8 cellular contexts compared by ENCODE assay signal in the genomic region with DNA sequence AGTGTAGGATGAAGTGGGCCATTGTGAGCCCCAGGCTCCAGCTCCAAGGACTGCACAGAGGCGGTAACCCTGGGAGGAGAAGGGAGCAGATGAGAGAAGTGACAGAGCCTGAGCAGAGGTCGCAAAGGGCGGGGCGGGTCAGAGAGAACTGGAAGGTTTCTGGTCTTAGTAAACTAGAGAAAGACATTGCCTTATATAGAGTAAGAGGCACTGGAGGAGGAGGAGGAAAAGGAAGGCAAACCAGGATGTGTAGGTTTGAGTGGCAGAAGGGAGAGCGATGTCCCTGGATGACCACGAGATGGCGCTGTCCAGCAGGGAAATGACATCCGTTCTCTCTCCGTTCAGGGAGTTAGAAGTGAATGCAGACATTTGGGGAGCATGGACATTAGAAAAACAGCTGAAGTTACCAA. TPM values are rescaled to one million over a fixed set of nuclear protein-coding genes. Genes with fewer than 3 reads are reported as not detected.
A peak's percentile ranks its signal among the peaks of the same experiment; 100 is the strongest.
DNase-seq lines count a peak whose midpoint lies in the region; ATAC-seq and TF ChIP-seq lines count a peak whose summit lies in the region.

No MANE protein-coding gene starts in this region.

- H4K8ac ChIP-seq in IMR-90 (ENCODE audit: low read depth in 2 of 2, low read length in 2 of 2): no peak overlapping the region

- BruUV-seq in IMR-90 (replicated peaks; lab: Mats Ljungman, UMichigan): no TSS peak

- H2AK5ac ChIP-seq in IMR-90 (ENCODE audit: low read depth, low read length): no peak overlapping the region

- no peaks in the 10 kb centered on the region for H4K20me1 ChIP-seq in IMR-90 (ENCODE audit: insufficient read depth, low read length)

- dilution Hi-C loops in IMR-90 (cut with HindIII; ENCODE audit: low sequenced_read_pairs, unreplicated experiment): no loop called here

- H3K27ac ChIP-seq in IMR-90 (ENCODE audit: insufficient read depth, low read length) (no peak overlapping the region), Peyer's patch (no peak overlapping the region), neutrophil (no peak overlapping the region), suprapubic skin (no peak overlapping the region)

- peak overlapping the region; percentile 13; the same call in 1 of the 2 replicates for H4K5ac ChIP-seq in IMR-90 (ENCODE audit: low read depth, low read length)

- H3K14ac ChIP-seq in IMR-90 (replicated peaks; ENCODE audit: low read depth, low read length): no peak overlapping the region

- H3K23ac ChIP-seq in IMR-90 (ENCODE audit: low read depth, low read length): no peak overlapping the region

- no peak overlapping the region for H3K56ac ChIP-seq in IMR-90 (ENCODE audit: extremely low read depth, insufficient read depth, low read length)

- H2BK5ac ChIP-seq in IMR-90 (ENCODE audit: low read depth, low read length, poor library complexity, severe bottlenecking): no peak overlapping the region

- H2BK15ac ChIP-seq in IMR-90 (ENCODE audit: low read depth, low read length): no peak overlapping the region

- no peak for TF ChIP-seq EP300 in suprapubic skin (IDR thresholded peaks at IDR 0.05)

- H3K36me3 Mint-ChIP-seq in activated T-cell treated with anti-CD3 and anti-CD28 coated beads, Interleukin-2, amount 50 U/mL, for 72 hours (ENCODE audit: insufficient read depth in 2 of 2): peaks cover 13 to 18% of the 10 kb centered on the region in 2 donors

- in situ Hi-C loops in IMR-90 (cut with MboI; ENCODE audit: low sequenced_read_pairs): no loop called here

- H3K4me3 ChIP-seq in IMR-90 (ENCODE audit: insufficient read depth, low read depth, low read length) (no peak overlapping the region), Peyer's patch (no peak overlapping the region), neutrophil (ENCODE audit: low read depth in 1 of 2, low read length in 1 of 2) (no peak overlapping the region), suprapubic skin (no peak overlapping the region)

- H3K4ac ChIP-seq in IMR-90 (ENCODE audit: low read depth, low read length): no peak overlapping the region

- H2BK20ac ChIP-seq in IMR-90 (ENCODE audit: low read depth, low read length): no peak overlapping the region

- no peaks in the 10 kb centered on the region for H3K27me3 Mint-ChIP-seq in activated T-cell treated with anti-CD3 and anti-CD28 coated beads, Interleukin-2, amount 50 U/mL, for 72 hours (ENCODE audit: low read depth)

- H3K9me3 Mint-ChIP-seq in activated T-cell treated with anti-CD3 and anti-CD28 coated beads, Interleukin-2, amount 50 U/mL, for 72 hours: peaks cover 6 to 7% of the 10 kb centered on the region in 2 donors

- ATAC-seq in GM21515 (IDR thresholded peaks at IDR 0.05; ENCODE audit: unreplicated experiment) (peak; percentile 86), IMR-90 (ENCODE audit: low read depth) (peak; percentile 91)
- peak; percentile 81 to 92 for ATAC-seq in activated T-cell treated with anti-CD3 and anti-CD28 coated beads, Interleukin-2, amount 50 U/mL, for 72 hours (replicated peaks in 1 of 2)

- no peak overlapping the region for H4K91ac ChIP-seq in IMR-90 (ENCODE audit: insufficient read depth, low read depth, low read length)

- no peak overlapping the region for H3K9ac ChIP-seq in IMR-90 (ENCODE audit: low read depth, low read length)

- H3K4me1 ChIP-seq in IMR-90 (ENCODE audit: control insufficient read depth, insufficient read depth, low read length): peaks cover 9% of the 10 kb centered on the region
- H3K4me1 ChIP-seq in Peyer's patch: no peaks in the 10 kb centered on the region
- H3K4me1 ChIP-seq in neutrophil (ENCODE audit: control insufficient read depth in 1 of 2, insufficient read depth in 1 of 2, low read depth in 1 of 2, low read length in 1 of 2): no peaks in the 10 kb centered on the region
- peaks cover 9% of the 10 kb centered on the region for H3K4me1 ChIP-seq in suprapubic skin

- peaks cover 3% of the 10 kb centered on the region; the same call in 1 of the 2 replicates for H3K9me1 ChIP-seq in IMR-90 (ENCODE audit: insufficient read depth, low read length)

- WGBS in IMR-90 (ENCODE audit: extremely low coverage in 2 of 2, insufficient read length in 1 of 2), 2 experiments: 100% methylated on average over 1 of the region's 9 CpGs; no CpG with 5 or more reads in 1 of the 2 experiments
- WGBS in suprapubic skin: 14% methylated on average over 9 of the region's 9 CpGs

- H3K36me3 ChIP-seq in IMR-90 (ENCODE audit: control insufficient read depth, insufficient read depth, low read length) (peaks cover 9% of the 10 kb centered on the region; the same call in 1 of the 2 replicates), Peyer's patch (no peaks in the 10 kb centered on the region), neutrophil (no peaks in the 10 kb centered on the region), suprapubic skin (peaks cover 7% of the 10 kb centered on the region)

- no peak overlapping the region for H2BK120ac ChIP-seq in IMR-90 (ENCODE audit: low read depth, low read length)

- H3K79me1 ChIP-seq in IMR-90 (ENCODE audit: low read depth in 1 of 2, low read length in 2 of 2): no peaks in the 10 kb centered on the region

- H3K4me3 Mint-ChIP-seq in activated T-cell treated with anti-CD3 and anti-CD28 coated beads, Interleukin-2, amount 50 U/mL, for 72 hours: peak overlapping the region; percentile 31 to 41

- no peaks in the 10 kb centered on the region for H3K27me3 ChIP-seq in IMR-90 (ENCODE audit: control insufficient read depth, insufficient read depth, low read length)
- no peaks in the 10 kb centered on the region for H3K27me3 ChIP-seq in Peyer's patch
- H3K27me3 ChIP-seq in neutrophil: no peaks in the 10 kb centered on the region
- H3K27me3 ChIP-seq in suprapubic skin: no peaks in the 10 kb centered on the region

- H3K4me2 ChIP-seq in IMR-90 (ENCODE audit: low read depth, low read length): no peak overlapping the region

- CTCF ChIA-PET in IMR-90 (lab: Yijun Ruan, JAX): interaction anchor here (0.6 to 2.3 kb wide), 15 partner anchors 8 to 136 kb away, joined by 3 to 23 read pairs (median 5); a partner anchor contains a TSS

- H3K4me1 Mint-ChIP-seq in activated T-cell treated with anti-CD3 and anti-CD28 coated beads, Interleukin-2, amount 50 U/mL, for 72 hours (ENCODE audit: low read depth): peaks cover 40% of the 10 kb centered on the region

- POLR2A ChIA-PET in IMR-90 (lab: Charles Lee; ENCODE audit: unreplicated experiment): interaction anchor here (0.5 kb wide), 1 partner anchor 305 kb away, joined by 3 read pairs; no protein-coding TSS in a partner anchor

- H3K9me3 ChIP-seq in IMR-90 (ENCODE audit: control insufficient read depth, insufficient read depth, low read length): peaks cover 3% of the 10 kb centered on the region; the same call in 1 of the 2 replicates
- no peaks in the 10 kb centered on the region for H3K9me3 ChIP-seq in Peyer's patch
- no peaks in the 10 kb centered on the region for H3K9me3 ChIP-seq in neutrophil
- H3K9me3 ChIP-seq in suprapubic skin: no peaks in the 10 kb centered on the region

- H2AFZ ChIP-seq in IMR-90 (replicated peaks; ENCODE audit: low read length, poor library complexity): peak overlapping the region; percentile 33

- TF ChIP-seq POLR2A in IMR-90 (IDR thresholded peaks at IDR 0.05; ENCODE audit: low read depth, low read length) (no peak), Peyer's patch (IDR thresholded peaks at IDR 0.05) (no peak), suprapubic skin (IDR thresholded peaks at IDR 0.05) (no peak)

- peak; percentile 98 for TF ChIP-seq RAD21 in IMR-90 (IDR thresholded peaks at IDR 0.05; ENCODE audit: low read length)

- peak; percentile 35 for DNase-seq in DMS 273 treated with DMSO at 0.1 percent for 48 hours (lab: John Stamatoyannopoulos, UW)
- DNase-seq in IMR-90: peak; percentile 86
- peak; percentile 63 to 89 (median 83) for DNase-seq in Peyer's patch
- DNase-seq in activated T-cell treated with anti-CD3 and anti-CD28 coated beads, Interleukin-2, amount 50 U/mL, for 72 hours: peak; percentile 81 to 82
- DNase-seq in fibroblast of the conjunctiva (ENCODE audit: low read depth): peak; percentile 82
- peak in 1 of 2 donors; percentile 84 for DNase-seq in suprapubic skin (ENCODE audit: low spot score in 2 of 2)

- intact Hi-C loops in IMR-90 (cut with micrococcal nuclease): loop anchor here (1.0 to 2.0 kb wide), 4 partner anchors 61 to 772 kb away; no protein-coding TSS in a partner anchor

- H3K18ac ChIP-seq in IMR-90 (ENCODE audit: low read depth, low read length): no peak overlapping the region; the same call in 1 of the 2 replicates

- TF ChIP-seq CTCF in IMR-90 (conservative IDR thresholded peaks at IDR 0.05; ENCODE audit: low read depth, low read length) (peak; percentile 92), Peyer's patch (IDR thresholded peaks at IDR 0.05) (peak; percentile 82 to 94 (median 90)), neutrophil (IDR thresholded peaks at IDR 0.05) (peak; percentile 90), suprapubic skin (IDR thresholded peaks at IDR 0.05) (peak; percentile 76 to 84)

- H3K27ac Mint-ChIP-seq in activated T-cell treated with anti-CD3 and anti-CD28 coated beads, Interleukin-2, amount 50 U/mL, for 72 hours: peak overlapping the region; percentile 15

- peak overlapping the region; percentile 56 for H2AK9ac ChIP-seq in IMR-90 (replicated peaks; ENCODE audit: low read depth, low read length, poor library complexity)

TF ChIP-seq in IMR-90, 13 proteins besides CTCF, POLR2A, EP300 and RAD21:
- TF ChIP-seq RFX5 (IDR thresholded peaks at IDR 0.05; ENCODE audit: low read depth, low read length) (no peak), RCOR1 (IDR thresholded peaks at IDR 0.05; ENCODE audit: insufficient replicate concordance, low read length) (no peak), SMC3 (IDR thresholded peaks at IDR 0.05; ENCODE audit: low read depth, low read length) (peak; percentile 98), MAZ (IDR thresholded peaks at IDR 0.05; ENCODE audit: borderline replicate concordance, low read depth, low read length) (no peak; the same call in 1 of the 2 replicates)
- TF ChIP-seq, protein P1, sequence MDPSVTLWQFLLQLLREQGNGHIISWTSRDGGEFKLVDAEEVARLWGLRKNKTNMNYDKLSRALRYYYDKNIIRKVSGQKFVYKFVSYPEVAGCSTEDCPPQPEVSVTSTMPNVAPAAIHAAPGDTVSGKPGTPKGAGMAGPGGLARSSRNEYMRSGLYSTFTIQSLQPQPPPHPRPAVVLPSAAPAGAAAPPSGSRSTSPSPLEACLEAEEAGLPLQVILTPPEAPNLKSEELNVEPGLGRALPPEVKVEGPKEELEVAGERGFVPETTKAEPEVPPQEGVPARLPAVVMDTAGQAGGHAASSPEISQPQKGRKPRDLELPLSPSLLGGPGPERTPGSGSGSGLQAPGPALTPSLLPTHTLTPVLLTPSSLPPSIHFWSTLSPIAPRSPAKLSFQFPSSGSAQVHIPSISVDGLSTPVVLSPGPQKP (IDR thresholded peaks at IDR 0.05; ENCODE audit: borderline replicate concordance, low read depth, low read length): no peak

RNA-seq across cellular contexts. Expression of a gene that starts 49.0 kb away (rescaled TPM):
- 4.4 and 5.0 TPM in 2 replicates for total RNA-seq in IMR-90 (2012; rRNA removed)
- 20.4 and 22.8 TPM in 2 replicates for polyA plus RNA-seq in IMR-90 (2012; rRNA removed)
- polyA plus RNA-seq in IMR-90 (2012; cell fraction: cytosol; rRNA removed): 13.5 and 13.6 TPM in 2 replicates
- polyA plus RNA-seq in IMR-90 (2012; cell fraction: nucleus; rRNA removed; ENCODE audit: low replicate concordance): 68.7 and 105 TPM in 2 replicates
- total RNA-seq in Peyer's patch: 10 to 100 TPM; 37.8 to 39.6 (median 38.7) TPM
- total RNA-seq in activated T-cell treated with anti-CD3 and anti-CD28 coated beads, Interleukin-2, amount 50 U/mL, for 72 hours: 10 to 100 TPM in 1 of 2 donors, 1 to 10 TPM in 1; 9.0 to 10.3 TPM
- 10 to 100 TPM; 54.6 to 88.2 (median 67.4) TPM for total RNA-seq in suprapubic skin
